ENCODE assay signal across 2 cellular contexts in the genomic region with DNA sequence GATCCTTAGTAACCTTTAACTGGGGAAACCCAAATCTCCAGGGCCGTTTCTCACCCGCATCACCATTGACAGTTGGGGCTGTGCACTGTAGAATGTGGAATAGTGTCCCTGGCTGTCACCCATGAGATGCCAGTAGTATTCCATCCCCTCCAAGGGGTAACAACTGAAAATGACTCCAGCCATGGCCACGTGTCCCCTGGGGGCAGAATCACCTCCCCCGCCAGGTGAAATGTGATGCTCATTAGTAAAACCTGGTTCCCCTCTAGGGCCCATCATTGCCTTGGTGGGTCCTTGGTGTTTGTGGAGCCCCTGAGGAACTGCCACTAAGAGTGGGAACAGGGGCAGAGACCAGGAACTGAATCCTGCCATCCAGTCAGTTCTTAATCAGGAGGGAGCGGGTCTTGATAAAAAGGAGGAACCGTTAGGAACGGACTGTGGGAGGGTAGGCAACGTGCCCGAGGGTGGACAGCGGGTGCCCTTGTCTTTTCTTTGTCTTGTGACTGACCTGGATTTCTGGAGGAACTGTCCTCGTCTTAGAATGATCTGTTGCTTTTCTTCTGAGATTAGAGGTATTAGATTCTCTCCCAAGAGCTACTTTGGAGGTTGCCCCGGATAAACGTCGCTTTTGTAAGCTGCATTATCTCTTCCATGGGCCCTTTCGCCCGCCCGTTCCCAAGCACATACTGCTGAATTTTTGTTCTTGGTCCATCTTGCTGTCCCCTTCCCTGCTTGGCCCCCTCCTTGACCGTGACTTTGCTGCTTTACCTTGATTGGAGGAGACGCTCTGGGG.
TF ChIP-seq lines count a peak whose summit lies in the region.

No MANE protein-coding gene starts in this region.

TF ChIP-seq in SK-N-SH, 30 proteins besides CTCF, POLR2A, EP300 and RAD21 (continued from another document):
- no peak for TF ChIP-seq ZBTB33 (IDR thresholded peaks at IDR 0.05; ENCODE audit: borderline replicate concordance, low read depth)
- TF ChIP-seq, protein P1, sequence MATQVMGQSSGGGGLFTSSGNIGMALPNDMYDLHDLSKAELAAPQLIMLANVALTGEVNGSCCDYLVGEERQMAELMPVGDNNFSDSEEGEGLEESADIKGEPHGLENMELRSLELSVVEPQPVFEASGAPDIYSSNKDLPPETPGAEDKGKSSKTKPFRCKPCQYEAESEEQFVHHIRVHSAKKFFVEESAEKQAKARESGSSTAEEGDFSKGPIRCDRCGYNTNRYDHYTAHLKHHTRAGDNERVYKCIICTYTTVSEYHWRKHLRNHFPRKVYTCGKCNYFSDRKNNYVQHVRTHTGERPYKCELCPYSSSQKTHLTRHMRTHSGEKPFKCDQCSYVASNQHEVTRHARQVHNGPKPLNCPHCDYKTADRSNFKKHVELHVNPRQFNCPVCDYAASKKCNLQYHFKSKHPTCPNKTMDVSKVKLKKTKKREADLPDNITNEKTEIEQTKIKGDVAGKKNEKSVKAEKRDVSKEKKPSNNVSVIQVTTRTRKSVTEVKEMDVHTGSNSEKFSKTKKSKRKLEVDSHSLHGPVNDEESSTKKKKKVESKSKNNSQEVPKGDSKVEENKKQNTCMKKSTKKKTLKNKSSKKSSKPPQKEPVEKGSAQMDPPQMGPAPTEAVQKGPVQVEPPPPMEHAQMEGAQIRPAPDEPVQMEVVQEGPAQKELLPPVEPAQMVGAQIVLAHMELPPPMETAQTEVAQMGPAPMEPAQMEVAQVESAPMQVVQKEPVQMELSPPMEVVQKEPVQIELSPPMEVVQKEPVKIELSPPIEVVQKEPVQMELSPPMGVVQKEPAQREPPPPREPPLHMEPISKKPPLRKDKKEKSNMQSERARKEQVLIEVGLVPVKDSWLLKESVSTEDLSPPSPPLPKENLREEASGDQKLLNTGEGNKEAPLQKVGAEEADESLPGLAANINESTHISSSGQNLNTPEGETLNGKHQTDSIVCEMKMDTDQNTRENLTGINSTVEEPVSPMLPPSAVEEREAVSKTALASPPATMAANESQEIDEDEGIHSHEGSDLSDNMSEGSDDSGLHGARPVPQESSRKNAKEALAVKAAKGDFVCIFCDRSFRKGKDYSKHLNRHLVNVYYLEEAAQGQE (IDR thresholded peaks at IDR 0.05; ENCODE audit: low read depth, low read length) = no peak
- no peak for TF ChIP-seq GATA2 (CRISPR knock-in tag; IDR thresholded peaks at IDR 0.05)
- TF ChIP-seq YY1 (IDR thresholded peaks at IDR 0.05; ENCODE audit: low read depth) = no peak
- TF ChIP-seq RCOR1 (IDR thresholded peaks at IDR 0.05; ENCODE audit: low read length) = no peak
- TF ChIP-seq TEAD4 (IDR thresholded peaks at IDR 0.05; ENCODE audit: borderline replicate concordance, insufficient read depth) = no peak
- TF ChIP-seq RFX5 (IDR thresholded peaks at IDR 0.05; ENCODE audit: low read length) = no peak
- TF ChIP-seq PBX3 (IDR thresholded peaks at IDR 0.05) = no peak
- no peak for TF ChIP-seq FOXM1 (IDR thresholded peaks at IDR 0.05; ENCODE audit: low read depth)
- TF ChIP-seq TCF12 (IDR thresholded peaks at IDR 0.05) = no peak
- TF ChIP-seq MAX (IDR thresholded peaks at IDR 0.05; ENCODE audit: low read depth) = no peak

TF ChIP-seq in SK-N-SH treated with all-trans-retinoic acid at 6 μM for 48 hours, 23 proteins besides CTCF, POLR2A, EP300 and RAD21 (continued from another document):
- TF ChIP-seq, protein P2, sequence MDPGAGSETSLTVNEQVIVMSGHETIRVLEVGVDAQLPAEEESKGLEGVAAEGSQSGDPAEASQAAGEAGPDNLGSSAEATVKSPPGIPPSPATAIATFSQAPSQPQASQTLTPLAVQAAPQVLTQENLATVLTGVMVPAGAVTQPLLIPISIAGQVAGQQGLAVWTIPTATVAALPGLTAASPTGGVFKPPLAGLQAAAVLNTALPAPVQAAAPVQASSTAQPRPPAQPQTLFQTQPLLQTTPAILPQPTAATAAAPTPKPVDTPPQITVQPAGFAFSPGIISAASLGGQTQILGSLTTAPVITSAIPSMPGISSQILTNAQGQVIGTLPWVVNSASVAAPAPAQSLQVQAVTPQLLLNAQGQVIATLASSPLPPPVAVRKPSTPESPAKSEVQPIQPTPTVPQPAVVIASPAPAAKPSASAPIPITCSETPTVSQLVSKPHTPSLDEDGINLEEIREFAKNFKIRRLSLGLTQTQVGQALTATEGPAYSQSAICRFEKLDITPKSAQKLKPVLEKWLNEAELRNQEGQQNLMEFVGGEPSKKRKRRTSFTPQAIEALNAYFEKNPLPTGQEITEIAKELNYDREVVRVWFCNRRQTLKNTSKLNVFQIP (CRISPR knock-in tag; IDR thresholded peaks at IDR 0.05; ENCODE audit: borderline replicate concordance, low read depth) = no peak
- no peak for TF ChIP-seq ZNF70 (CRISPR knock-in tag; IDR thresholded peaks at IDR 0.05)
- no peak for TF ChIP-seq PPARA (CRISPR knock-in tag; IDR thresholded peaks at IDR 0.05; ENCODE audit: borderline replicate concordance)
- TF ChIP-seq, protein P3, sequence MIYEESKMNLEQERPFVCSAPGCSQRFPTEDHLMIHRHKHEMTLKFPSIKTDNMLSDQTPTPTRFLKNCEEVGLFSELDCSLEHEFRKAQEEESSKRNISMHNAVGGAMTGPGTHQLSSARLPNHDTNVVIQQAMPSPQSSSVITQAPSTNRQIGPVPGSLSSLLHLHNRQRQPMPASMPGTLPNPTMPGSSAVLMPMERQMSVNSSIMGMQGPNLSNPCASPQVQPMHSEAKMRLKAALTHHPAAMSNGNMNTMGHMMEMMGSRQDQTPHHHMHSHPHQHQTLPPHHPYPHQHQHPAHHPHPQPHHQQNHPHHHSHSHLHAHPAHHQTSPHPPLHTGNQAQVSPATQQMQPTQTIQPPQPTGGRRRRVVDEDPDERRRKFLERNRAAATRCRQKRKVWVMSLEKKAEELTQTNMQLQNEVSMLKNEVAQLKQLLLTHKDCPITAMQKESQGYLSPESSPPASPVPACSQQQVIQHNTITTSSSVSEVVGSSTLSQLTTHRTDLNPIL (CRISPR knock-in tag; IDR thresholded peaks at IDR 0.05; ENCODE audit: low read depth) = no peak
- TF ChIP-seq, protein P4, sequence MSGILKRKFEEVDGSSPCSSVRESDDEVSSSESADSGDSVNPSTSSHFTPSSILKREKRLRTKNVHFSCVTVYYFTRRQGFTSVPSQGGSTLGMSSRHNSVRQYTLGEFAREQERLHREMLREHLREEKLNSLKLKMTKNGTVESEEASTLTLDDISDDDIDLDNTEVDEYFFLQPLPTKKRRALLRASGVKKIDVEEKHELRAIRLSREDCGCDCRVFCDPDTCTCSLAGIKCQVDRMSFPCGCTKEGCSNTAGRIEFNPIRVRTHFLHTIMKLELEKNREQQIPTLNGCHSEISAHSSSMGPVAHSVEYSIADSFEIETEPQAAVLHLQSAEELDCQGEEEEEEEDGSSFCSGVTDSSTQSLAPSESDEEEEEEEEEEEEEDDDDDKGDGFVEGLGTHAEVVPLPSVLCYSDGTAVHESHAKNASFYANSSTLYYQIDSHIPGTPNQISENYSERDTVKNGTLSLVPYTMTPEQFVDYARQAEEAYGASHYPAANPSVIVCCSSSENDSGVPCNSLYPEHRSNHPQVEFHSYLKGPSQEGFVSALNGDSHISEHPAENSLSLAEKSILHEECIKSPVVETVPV (CRISPR knock-in tag; IDR thresholded peaks at IDR 0.05) = no peak
- TF ChIP-seq ZNF8 (CRISPR knock-in tag; IDR thresholded peaks at IDR 0.05) = no peak
- no peak for TF ChIP-seq ZNF565 (CRISPR knock-in tag; conservative IDR thresholded peaks at IDR 0.05; ENCODE audit: low read depth)
- TF ChIP-seq CSDC2 (CRISPR knock-in tag; IDR thresholded peaks at IDR 0.05) = no peak
- no peak for TF ChIP-seq OSR1 (CRISPR knock-in tag; IDR thresholded peaks at IDR 0.05)
- TF ChIP-seq ARNTL (CRISPR knock-in tag; IDR thresholded peaks at IDR 0.05; ENCODE audit: borderline replicate concordance, low read depth) = no peak
TF ChIP-seq in SK-N-SH treated with all-trans-retinoic acid at 6 μM for 48 hours: peak in this region for 0.
